ENCODE assay signal across 14 cellular contexts in genomic region chr11:63826471-63827190, GRCh38.
"Had no signal": no experiment of that assay in that cellular context is flagged by ENCODE, and none has a peak within 500 bp of the region (broad histone marks: within the 10 kb centered on the region; RNA-seq: fewer than 3 reads in every experiment).

No MANE protein-coding gene starts in this region.

- DNase-seq: activated CD4-positive, alpha-beta T cell treated with anti-CD3 and anti-CD28 coated beads, Interleukin-2, amount 50 U/mL, for 48 hours; activated CD4-positive, CD25-positive, alpha-beta regulatory T cell treated with anti-CD3 and anti-CD28 coated beads, Interleukin-2, amount 50 U/mL, for 72 hours; activated CD8-positive, alpha-beta memory T cell treated with anti-CD3 and anti-CD28 coated beads, Interleukin-2, amount 10 ng/mL, durations not matched to agents 7 days and 5 days; activated effector memory CD4-positive, alpha-beta T cell treated with Interleukin-2 at 50 U/mL for 16 hours; activated T-cell treated with anti-CD3 and anti-CD28 coated beads, Interleukin-2, amount 50 U/mL, for 24 hours; dermis blood vessel endothelial cell; hippocampal formation; small intestine; thyroid gland; uterus had no signal

- H3K4me1 ChIP-seq: right atrium auricular region, thyroid gland, uterus had no signal

- FAIRE-seq: endometrium, small intestine had no signal

- H3K4me3 ChIP-seq: right atrium auricular region, thyroid gland, uterus had no signal

- H3K27ac ChIP-seq: right atrium auricular region, thyroid gland, uterus had no signal

- H3K36me3 ChIP-seq: uterus had no signal

- ATAC-seq: activated CD8-positive, alpha-beta memory T cell treated with anti-CD3 and anti-CD28 coated beads, Interleukin-2, amount 10 ng/mL, durations not matched to agents 7 days and 5 days; activated naive CD4-positive, alpha-beta T cell treated with anti-CD3 and anti-CD28 coated beads, Interleukin-2, amount 50 U/mL, for 72 hours; esophagus mucosa had no signal

- H3K9me3 ChIP-seq: right atrium auricular region, thyroid gland, uterus had no signal

- H3K27me3 ChIP-seq: right atrium auricular region, thyroid gland, uterus had no signal
